1 cellular context compared by ENCODE assay signal in the genomic region with DNA sequence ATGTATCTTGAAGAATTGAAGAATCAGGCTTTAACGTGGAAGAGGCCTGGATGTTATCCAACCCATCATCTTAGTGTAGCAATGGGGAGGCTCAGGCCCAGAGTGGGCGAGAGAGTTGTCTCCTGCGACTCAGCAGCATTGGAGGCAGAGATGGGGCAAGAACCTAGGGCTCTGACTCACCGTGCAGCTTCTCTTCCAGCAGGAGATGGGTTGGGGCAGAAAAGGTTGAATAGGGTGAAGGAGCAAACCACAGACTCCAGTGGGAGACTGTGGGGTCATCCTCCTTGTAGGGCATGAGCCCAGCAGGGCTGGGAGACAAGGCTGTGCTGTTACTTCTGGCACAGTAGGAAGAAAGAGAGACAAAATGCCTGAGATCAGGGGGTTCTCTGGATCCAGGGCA.
TF ChIP-seq lines count a peak whose summit lies in the region.

No MANE protein-coding gene starts in this region.

TF ChIP-seq in HepG2, 621 proteins besides CTCF, POLR2A, EP300 and RAD21:
- no peak for TF ChIP-seq MXI1 (IDR thresholded peaks at IDR 0.05; ENCODE audit: borderline replicate concordance, low read depth, low read length)
- no peak for TF ChIP-seq KAT8 (CRISPR knock-in tag; IDR thresholded peaks at IDR 0.05)
- no peak for TF ChIP-seq AGO2 (optimal IDR thresholded peaks at IDR 0.05; ENCODE audit: low read depth, low read length)
- no peak for TF ChIP-seq ZNF703 (CRISPR knock-in tag; IDR thresholded peaks at IDR 0.05; ENCODE audit: borderline replicate concordance)
- TF ChIP-seq, protein P1, sequence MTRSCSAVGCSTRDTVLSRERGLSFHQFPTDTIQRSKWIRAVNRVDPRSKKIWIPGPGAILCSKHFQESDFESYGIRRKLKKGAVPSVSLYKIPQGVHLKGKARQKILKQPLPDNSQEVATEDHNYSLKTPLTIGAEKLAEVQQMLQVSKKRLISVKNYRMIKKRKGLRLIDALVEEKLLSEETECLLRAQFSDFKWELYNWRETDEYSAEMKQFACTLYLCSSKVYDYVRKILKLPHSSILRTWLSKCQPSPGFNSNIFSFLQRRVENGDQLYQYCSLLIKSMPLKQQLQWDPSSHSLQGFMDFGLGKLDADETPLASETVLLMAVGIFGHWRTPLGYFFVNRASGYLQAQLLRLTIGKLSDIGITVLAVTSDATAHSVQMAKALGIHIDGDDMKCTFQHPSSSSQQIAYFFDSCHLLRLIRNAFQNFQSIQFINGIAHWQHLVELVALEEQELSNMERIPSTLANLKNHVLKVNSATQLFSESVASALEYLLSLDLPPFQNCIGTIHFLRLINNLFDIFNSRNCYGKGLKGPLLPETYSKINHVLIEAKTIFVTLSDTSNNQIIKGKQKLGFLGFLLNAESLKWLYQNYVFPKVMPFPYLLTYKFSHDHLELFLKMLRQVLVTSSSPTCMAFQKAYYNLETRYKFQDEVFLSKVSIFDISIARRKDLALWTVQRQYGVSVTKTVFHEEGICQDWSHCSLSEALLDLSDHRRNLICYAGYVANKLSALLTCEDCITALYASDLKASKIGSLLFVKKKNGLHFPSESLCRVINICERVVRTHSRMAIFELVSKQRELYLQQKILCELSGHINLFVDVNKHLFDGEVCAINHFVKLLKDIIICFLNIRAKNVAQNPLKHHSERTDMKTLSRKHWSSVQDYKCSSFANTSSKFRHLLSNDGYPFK (CRISPR knock-in tag; IDR thresholded peaks at IDR 0.05; ENCODE audit: borderline replicate concordance): no peak
- no peak for TF ChIP-seq DRAP1 (CRISPR knock-in tag; IDR thresholded peaks at IDR 0.05)
- TF ChIP-seq ZEB1 (IDR thresholded peaks at IDR 0.05; ENCODE audit: insufficient replicate concordance, low read depth): no peak
- TF ChIP-seq, protein P2, sequence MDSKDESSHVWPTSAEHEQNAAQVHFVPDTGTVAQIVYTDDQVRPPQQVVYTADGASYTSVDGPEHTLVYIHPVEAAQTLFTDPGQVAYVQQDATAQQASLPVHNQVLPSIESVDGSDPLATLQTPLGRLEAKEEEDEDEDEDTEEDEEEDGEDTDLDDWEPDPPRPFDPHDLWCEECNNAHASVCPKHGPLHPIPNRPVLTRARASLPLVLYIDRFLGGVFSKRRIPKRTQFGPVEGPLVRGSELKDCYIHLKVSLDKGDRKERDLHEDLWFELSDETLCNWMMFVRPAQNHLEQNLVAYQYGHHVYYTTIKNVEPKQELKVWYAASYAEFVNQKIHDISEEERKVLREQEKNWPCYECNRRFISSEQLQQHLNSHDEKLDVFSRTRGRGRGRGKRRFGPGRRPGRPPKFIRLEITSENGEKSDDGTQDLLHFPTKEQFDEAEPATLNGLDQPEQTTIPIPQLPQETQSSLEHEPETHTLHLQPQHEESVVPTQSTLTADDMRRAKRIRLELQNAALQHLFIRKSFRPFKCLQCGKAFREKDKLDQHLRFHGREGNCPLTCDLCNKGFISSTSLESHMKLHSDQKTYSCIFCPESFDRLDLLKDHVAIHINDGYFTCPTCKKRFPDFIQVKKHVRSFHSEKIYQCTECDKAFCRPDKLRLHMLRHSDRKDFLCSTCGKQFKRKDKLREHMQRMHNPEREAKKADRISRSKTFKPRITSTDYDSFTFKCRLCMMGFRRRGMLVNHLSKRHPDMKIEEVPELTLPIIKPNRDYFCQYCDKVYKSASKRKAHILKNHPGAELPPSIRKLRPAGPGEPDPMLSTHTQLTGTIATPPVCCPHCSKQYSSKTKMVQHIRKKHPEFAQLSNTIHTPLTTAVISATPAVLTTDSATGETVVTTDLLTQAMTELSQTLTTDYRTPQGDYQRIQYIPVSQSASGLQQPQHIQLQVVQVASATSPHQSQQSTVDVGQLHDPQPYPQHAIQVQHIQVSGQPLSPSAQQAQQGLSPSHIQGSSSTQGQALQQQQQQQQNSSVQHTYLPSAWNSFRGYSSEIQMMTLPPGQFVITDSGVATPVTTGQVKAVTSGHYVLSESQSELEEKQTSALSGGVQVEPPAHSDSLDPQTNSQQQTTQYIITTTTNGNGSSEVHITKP (CRISPR knock-in tag; IDR thresholded peaks at IDR 0.05; ENCODE audit: low read depth): no peak
- TF ChIP-seq PAXIP1 (CRISPR knock-in tag; conservative IDR thresholded peaks at IDR 0.05): no peak
- TF ChIP-seq ZHX2 (IDR thresholded peaks at IDR 0.05; ENCODE audit: low read depth): no peak
- no peak for TF ChIP-seq ZHX2 (CRISPR knock-in tag; IDR thresholded peaks at IDR 0.05; ENCODE audit: borderline replicate concordance)
- no peak for TF ChIP-seq ZNF562 (CRISPR knock-in tag; IDR thresholded peaks at IDR 0.05; ENCODE audit: borderline replicate concordance)
- no peak for TF ChIP-seq ZNF224 (CRISPR knock-in tag; IDR thresholded peaks at IDR 0.05)
- TF ChIP-seq, protein P3, sequence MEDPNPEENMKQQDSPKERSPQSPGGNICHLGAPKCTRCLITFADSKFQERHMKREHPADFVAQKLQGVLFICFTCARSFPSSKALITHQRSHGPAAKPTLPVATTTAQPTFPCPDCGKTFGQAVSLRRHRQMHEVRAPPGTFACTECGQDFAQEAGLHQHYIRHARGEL (CRISPR knock-in tag; IDR thresholded peaks at IDR 0.05): no peak
- no peak for TF ChIP-seq ZSCAN22 (CRISPR knock-in tag; IDR thresholded peaks at IDR 0.05)
- TF ChIP-seq ZNF124 (CRISPR knock-in tag; IDR thresholded peaks at IDR 0.05): no peak
- TF ChIP-seq RCOR2 (CRISPR knock-in tag; IDR thresholded peaks at IDR 0.05): no peak
- TF ChIP-seq RERE (CRISPR knock-in tag; IDR thresholded peaks at IDR 0.05; ENCODE audit: low read depth): no peak
- TF ChIP-seq, protein P4, sequence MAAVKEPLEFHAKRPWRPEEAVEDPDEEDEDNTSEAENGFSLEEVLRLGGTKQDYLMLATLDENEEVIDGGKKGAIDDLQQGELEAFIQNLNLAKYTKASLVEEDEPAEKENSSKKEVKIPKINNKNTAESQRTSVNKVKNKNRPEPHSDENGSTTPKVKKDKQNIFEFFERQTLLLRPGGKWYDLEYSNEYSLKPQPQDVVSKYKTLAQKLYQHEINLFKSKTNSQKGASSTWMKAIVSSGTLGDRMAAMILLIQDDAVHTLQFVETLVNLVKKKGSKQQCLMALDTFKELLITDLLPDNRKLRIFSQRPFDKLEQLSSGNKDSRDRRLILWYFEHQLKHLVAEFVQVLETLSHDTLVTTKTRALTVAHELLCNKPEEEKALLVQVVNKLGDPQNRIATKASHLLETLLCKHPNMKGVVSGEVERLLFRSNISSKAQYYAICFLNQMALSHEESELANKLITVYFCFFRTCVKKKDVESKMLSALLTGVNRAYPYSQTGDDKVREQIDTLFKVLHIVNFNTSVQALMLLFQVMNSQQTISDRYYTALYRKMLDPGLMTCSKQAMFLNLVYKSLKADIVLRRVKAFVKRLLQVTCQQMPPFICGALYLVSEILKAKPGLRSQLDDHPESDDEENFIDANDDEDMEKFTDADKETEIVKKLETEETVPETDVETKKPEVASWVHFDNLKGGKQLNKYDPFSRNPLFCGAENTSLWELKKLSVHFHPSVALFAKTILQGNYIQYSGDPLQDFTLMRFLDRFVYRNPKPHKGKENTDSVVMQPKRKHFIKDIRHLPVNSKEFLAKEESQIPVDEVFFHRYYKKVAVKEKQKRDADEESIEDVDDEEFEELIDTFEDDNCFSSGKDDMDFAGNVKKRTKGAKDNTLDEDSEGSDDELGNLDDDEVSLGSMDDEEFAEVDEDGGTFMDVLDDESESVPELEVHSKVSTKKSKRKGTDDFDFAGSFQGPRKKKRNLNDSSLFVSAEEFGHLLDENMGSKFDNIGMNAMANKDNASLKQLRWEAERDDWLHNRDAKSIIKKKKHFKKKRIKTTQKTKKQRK (IDR thresholded peaks at IDR 0.05; ENCODE audit: low read length): no peak
- TF ChIP-seq ASH2L (IDR thresholded peaks at IDR 0.05; ENCODE audit: insufficient read length, low read depth, low read length): no peak
